In genomic region chr16:80656731-80657150, GRCh38 we compare ENCODE assay signal across 9 cellular contexts.
A peak's percentile ranks its signal among the peaks of the same experiment; 100 is the strongest.
DNase-seq lines count a peak whose midpoint lies in the region; ATAC-seq and TF ChIP-seq lines count a peak whose summit lies in the region.
"Had no signal": no experiment of that assay in that cellular context is flagged by ENCODE, and none has a peak within 500 bp of the region (broad histone marks: within the 10 kb centered on the region; RNA-seq: fewer than 3 reads in every experiment).

No MANE protein-coding gene starts in this region.

- H3K9me3 Mint-ChIP-seq in activated CD8-positive, alpha-beta T cell treated with anti-CD3 and anti-CD28 coated beads for 36 hours, result peaks cover 9% of the 10 kb centered on the region
- H3K9me3 Mint-ChIP-seq in glutamatergic neuron (ENCODE audit: unreplicated experiment), result peaks cover 4% of the 10 kb centered on the region

- peaks cover 5% of the 10 kb centered on the region for H3K36me3 Mint-ChIP-seq in activated CD8-positive, alpha-beta T cell treated with anti-CD3 and anti-CD28 coated beads for 36 hours (ENCODE audit: low read depth)
- H3K36me3 Mint-ChIP-seq in glutamatergic neuron (ENCODE audit: unreplicated experiment), result peaks cover 15% of the 10 kb centered on the region

- H3K27ac ChIP-seq in right atrium auricular region, result no peak overlapping the region

- peaks cover 15% of the 10 kb centered on the region for H3K4me1 Mint-ChIP-seq in activated CD8-positive, alpha-beta T cell treated with anti-CD3 and anti-CD28 coated beads for 36 hours (ENCODE audit: low read depth)
- H3K4me1 Mint-ChIP-seq in glutamatergic neuron (ENCODE audit: low read depth, unreplicated experiment), result no peaks in the 10 kb centered on the region

- peaks cover 0 to 5% of the 10 kb centered on the region in 2 donors for H3K9me3 ChIP-seq in right atrium auricular region

- CTCF ChIA-PET in activated CD8-positive, alpha-beta T cell treated with anti-CD3 and anti-CD28 coated beads for 36 hours (lab: Charles Lee), result no interaction called here

- H3K27me3 Mint-ChIP-seq in activated CD8-positive, alpha-beta T cell treated with anti-CD3 and anti-CD28 coated beads for 36 hours, result no peaks in the 10 kb centered on the region
- H3K27me3 Mint-ChIP-seq in glutamatergic neuron (ENCODE audit: unreplicated experiment), result no peaks in the 10 kb centered on the region

- ATAC-seq in GM19372 (IDR thresholded peaks at IDR 0.05; ENCODE audit: low read depth, unreplicated experiment) (peak; percentile 97), HG03066 (IDR thresholded peaks at IDR 0.05; ENCODE audit: low read depth, unreplicated experiment) (peak; percentile 97)
- ATAC-seq in activated CD8-positive, alpha-beta T cell treated with anti-CD3 and anti-CD28 coated beads for 36 hours, result peak; percentile 86
- ATAC-seq: K562 had no signal

- intact Hi-C loops in activated CD8-positive, alpha-beta T cell treated with anti-CD3 and anti-CD28 coated beads for 36 hours (cut with micrococcal nuclease), result no loop called here

- no peak for TF ChIP-seq CTCF in activated CD8-positive, alpha-beta T cell treated with anti-CD3 and anti-CD28 coated beads for 36 hours (IDR thresholded peaks at IDR 0.05)
- no peak for TF ChIP-seq CTCF in glutamatergic neuron (IDR thresholded peaks at IDR 0.05; ENCODE audit: partially characterized antibody, unreplicated experiment)
- TF ChIP-seq CTCF in right atrium auricular region (IDR thresholded peaks at IDR 0.05), result no peak

- H3K4me1 ChIP-seq in right atrium auricular region, result no peaks in the 10 kb centered on the region

- H3K36me3 ChIP-seq in right atrium auricular region, result no peaks in the 10 kb centered on the region

- POLR2A ChIA-PET in activated CD8-positive, alpha-beta T cell treated with anti-CD3 and anti-CD28 coated beads for 36 hours (lab: Charles Lee), result interaction anchor here (1.4 kb wide), 1 partner anchor 76 kb away, joined by 4 read pairs; no protein-coding TSS in a partner anchor

- no peaks in the 10 kb centered on the region for H3K27me3 ChIP-seq in right atrium auricular region

- peak; percentile 43 for DNase-seq in activated CD8-positive, alpha-beta T cell treated with anti-CD3 and anti-CD28 coated beads for 36 hours
- DNase-seq in stimulated activated CD4-positive, alpha-beta T cell treated with anti-CD3 and anti-CD28 coated beads, TNF-alpha, amount 100 ng/mL, for 24 hours (ENCODE audit: low read depth in 3 of 3), result peak in 2 of 3 experiments; percentile 3 to 14
- no peak for DNase-seq in glutamatergic neuron
- DNase-seq in COLO829 (ENCODE audit: low spot score), result no peak
- no peak for DNase-seq in right atrium auricular region (ENCODE audit: low spot score)
- DNase-seq in NAMALWA (ENCODE audit: low spot score), result no peak

- no peak overlapping the region for H3K4me3 ChIP-seq in right atrium auricular region
- H3K4me3 ChIP-seq: K562 had no signal

- peak overlapping the region; percentile 87 for H3K27ac Mint-ChIP-seq in activated CD8-positive, alpha-beta T cell treated with anti-CD3 and anti-CD28 coated beads for 36 hours
- H3K27ac Mint-ChIP-seq in glutamatergic neuron (ENCODE audit: unreplicated experiment), result no peak overlapping the region

- H3K4me3 Mint-ChIP-seq in activated CD8-positive, alpha-beta T cell treated with anti-CD3 and anti-CD28 coated beads for 36 hours, result peak overlapping the region; percentile 63
- no peak overlapping the region for H3K4me3 Mint-ChIP-seq in glutamatergic neuron (ENCODE audit: unreplicated experiment)

Comparison
In these comparisons a context has a peak if more than half of its experiments do, and no peak if none do; other contexts are left out.
1. DNase-seq: peak in activated CD8-positive, alpha-beta T cell treated with anti-CD3 and anti-CD28 coated beads for 36 hours (single experiment) and stimulated activated CD4-positive, alpha-beta T cell treated with anti-CD3 and anti-CD28 coated beads, TNF-alpha, amount 100 ng/mL, for 24 hours (2 of 3); none in glutamatergic neuron (single experiment), COLO829 (single experiment), right atrium auricular region (single experiment) and NAMALWA (single experiment).
2. Peak in every context shown above with its lines, with median percentiles within 50 percentile points of each other: ATAC-seq.